In the genomic region with DNA sequence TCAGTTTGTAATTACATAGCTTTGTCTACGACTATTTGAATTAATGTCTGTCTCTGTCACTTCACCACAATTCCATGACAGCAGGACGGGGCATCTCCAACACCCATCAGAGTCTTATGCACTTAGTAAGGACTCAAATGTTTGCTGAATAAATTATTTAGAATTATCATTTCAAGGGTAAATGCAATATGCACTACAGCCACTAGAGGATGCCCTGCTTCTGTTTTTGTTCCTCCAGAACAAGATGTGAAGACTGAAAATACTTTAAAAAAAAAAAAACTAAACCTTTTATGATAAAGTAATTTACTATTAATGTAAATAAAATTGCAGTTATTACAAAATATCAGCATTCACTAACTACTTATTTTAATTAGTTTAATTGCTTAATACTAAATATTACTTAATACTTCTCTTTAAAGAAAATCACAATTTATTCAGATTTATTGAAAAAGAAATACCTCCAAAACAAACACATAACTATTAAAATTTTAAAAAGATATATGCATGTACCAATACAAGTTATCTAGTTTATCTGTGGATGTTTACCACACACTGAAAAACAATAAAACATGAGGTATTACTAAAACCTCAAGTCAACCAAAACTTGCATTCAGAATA, we compare ENCODE assay signal across 1 cellular context.
A peak's percentile ranks its signal among the peaks of the same experiment; 100 is the strongest.
TF ChIP-seq lines count a peak whose summit lies in the region.

No MANE protein-coding gene starts in this region.

TF ChIP-seq in IMR-90, 13 proteins besides CTCF, POLR2A, EP300 and RAD21:
- TF ChIP-seq CEBPB (IDR thresholded peaks at IDR 0.05; ENCODE audit: low read depth, low read length) (no peak), RFX5 (IDR thresholded peaks at IDR 0.05; ENCODE audit: low read depth, low read length) (no peak), FOS (IDR thresholded peaks at IDR 0.05; ENCODE audit: low read depth, low read length) (no peak), MAFK (IDR thresholded peaks at IDR 0.05; ENCODE audit: low read depth, low read length) (no peak), MXI1 (IDR thresholded peaks at IDR 0.05; ENCODE audit: borderline replicate concordance, low read depth, low read length) (no peak), SMC3 (IDR thresholded peaks at IDR 0.05; ENCODE audit: low read depth, low read length) (peak; percentile 78), BHLHE40 (IDR thresholded peaks at IDR 0.05; ENCODE audit: low read depth, low read length) (no peak)
- TF ChIP-seq, protein P1, sequence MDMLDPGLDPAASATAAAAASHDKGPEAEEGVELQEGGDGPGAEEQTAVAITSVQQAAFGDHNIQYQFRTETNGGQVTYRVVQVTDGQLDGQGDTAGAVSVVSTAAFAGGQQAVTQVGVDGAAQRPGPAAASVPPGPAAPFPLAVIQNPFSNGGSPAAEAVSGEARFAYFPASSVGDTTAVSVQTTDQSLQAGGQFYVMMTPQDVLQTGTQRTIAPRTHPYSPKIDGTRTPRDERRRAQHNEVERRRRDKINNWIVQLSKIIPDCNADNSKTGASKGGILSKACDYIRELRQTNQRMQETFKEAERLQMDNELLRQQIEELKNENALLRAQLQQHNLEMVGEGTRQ (IDR thresholded peaks at IDR 0.05; ENCODE audit: low read depth, low read length): no peak
- TF ChIP-seq, protein P2, sequence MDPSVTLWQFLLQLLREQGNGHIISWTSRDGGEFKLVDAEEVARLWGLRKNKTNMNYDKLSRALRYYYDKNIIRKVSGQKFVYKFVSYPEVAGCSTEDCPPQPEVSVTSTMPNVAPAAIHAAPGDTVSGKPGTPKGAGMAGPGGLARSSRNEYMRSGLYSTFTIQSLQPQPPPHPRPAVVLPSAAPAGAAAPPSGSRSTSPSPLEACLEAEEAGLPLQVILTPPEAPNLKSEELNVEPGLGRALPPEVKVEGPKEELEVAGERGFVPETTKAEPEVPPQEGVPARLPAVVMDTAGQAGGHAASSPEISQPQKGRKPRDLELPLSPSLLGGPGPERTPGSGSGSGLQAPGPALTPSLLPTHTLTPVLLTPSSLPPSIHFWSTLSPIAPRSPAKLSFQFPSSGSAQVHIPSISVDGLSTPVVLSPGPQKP (IDR thresholded peaks at IDR 0.05; ENCODE audit: borderline replicate concordance, low read depth, low read length): no peak
TF ChIP-seq in IMR-90: peak in this region for 1.
